8 cellular contexts compared by ENCODE assay signal in the genomic region with DNA sequence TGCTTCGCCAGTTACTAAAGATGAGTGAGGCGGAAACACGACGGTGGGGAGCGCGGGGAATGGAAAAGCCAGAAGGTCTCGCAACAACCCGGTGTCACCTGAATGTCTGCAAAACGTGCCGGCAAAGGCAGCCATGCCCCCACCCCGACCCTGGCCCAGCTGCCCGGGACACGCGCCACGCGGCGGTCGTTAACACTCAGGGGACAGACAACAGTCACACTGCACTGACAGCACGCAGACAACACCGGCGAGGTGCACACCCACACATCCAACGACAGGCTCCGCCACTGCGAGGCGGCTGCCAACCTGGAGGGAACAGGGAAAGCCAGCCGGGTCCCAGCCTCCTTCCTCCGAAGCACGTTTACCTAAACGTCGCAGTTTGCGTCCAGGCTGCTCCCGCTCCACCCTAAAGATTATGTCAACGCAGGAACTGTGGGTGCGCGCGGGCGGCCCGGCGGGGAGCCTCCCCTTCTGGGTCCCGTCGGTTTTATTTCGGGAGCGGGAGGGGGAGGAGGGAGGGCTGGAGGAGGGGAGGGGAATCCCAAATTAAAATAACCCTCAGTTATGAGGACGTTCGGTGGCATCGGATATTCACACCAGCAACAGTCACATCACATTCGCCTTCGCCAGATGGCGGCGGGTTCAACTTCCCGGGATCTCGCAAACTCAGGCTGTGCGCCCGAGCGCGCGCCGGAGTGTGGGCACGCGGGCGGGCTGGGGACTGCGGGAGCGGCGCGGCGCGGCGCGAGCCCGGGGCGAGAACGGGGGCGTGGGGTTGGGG. TPM values are rescaled to one million over a fixed set of nuclear protein-coding genes. Genes with fewer than 3 reads are reported as not detected.
DNase-seq lines count a peak whose midpoint lies in the region; ATAC-seq lines count a peak whose summit lies in the region.

No MANE protein-coding gene starts in this region.

- peaks cover 14% of the 10 kb centered on the region for H3K36me3 Mint-ChIP-seq in activated CD8-positive, alpha-beta T cell treated with anti-CD3 and anti-CD28 coated beads, Interleukin-2, amount 10 ng/mL, durations not matched to agents 7 days and 5 days (ENCODE audit: low read depth)
- H3K36me3 Mint-ChIP-seq in effector memory CD8-positive, alpha-beta T cell (ENCODE audit: insufficient read depth) = peaks cover 35% of the 10 kb centered on the region

- CTCF ChIA-PET in activated CD8-positive, alpha-beta T cell treated with anti-CD3 and anti-CD28 coated beads, Interleukin-2, amount 10 ng/mL, durations not matched to agents 7 days and 5 days (lab: Charles Lee) = no interaction called here

- H3K27me3 Mint-ChIP-seq in activated CD8-positive, alpha-beta T cell treated with anti-CD3 and anti-CD28 coated beads, Interleukin-2, amount 10 ng/mL, durations not matched to agents 7 days and 5 days (ENCODE audit: low read depth) = peaks cover 26% of the 10 kb centered on the region
- no peaks in the 10 kb centered on the region for H3K27me3 Mint-ChIP-seq in effector memory CD8-positive, alpha-beta T cell

- no peaks in the 10 kb centered on the region for H3K36me3 ChIP-seq in mucosa of rectum (ENCODE audit: control insufficient read depth in 2 of 2, insufficient read depth in 2 of 2, low read length in 2 of 2)
- no peaks in the 10 kb centered on the region for H3K36me3 ChIP-seq in subcutaneous abdominal adipose tissue (ENCODE audit: control insufficient read depth in 5 of 5, insufficient read depth in 5 of 5, low read length in 5 of 5)

- H3K27ac ChIP-seq in mucosa of rectum (ENCODE audit: low read depth in 2 of 2, low read length in 2 of 2) (peak overlapping the region; percentile 95 to 97), subcutaneous abdominal adipose tissue (ENCODE audit: low read depth, low read length) (peak overlapping the region; percentile 91)

- no peaks in the 10 kb centered on the region for H3K9me3 ChIP-seq in mucosa of rectum (ENCODE audit: control insufficient read depth in 2 of 2, low read length in 2 of 2)
- H3K9me3 ChIP-seq in subcutaneous abdominal adipose tissue (ENCODE audit: control insufficient read depth in 5 of 5, low read length in 5 of 5) = no peaks in the 10 kb centered on the region

- H3K9me3 Mint-ChIP-seq in activated CD8-positive, alpha-beta T cell treated with anti-CD3 and anti-CD28 coated beads, Interleukin-2, amount 10 ng/mL, durations not matched to agents 7 days and 5 days (ENCODE audit: insufficient read depth) = no peaks in the 10 kb centered on the region
- H3K9me3 Mint-ChIP-seq in effector memory CD8-positive, alpha-beta T cell = no peaks in the 10 kb centered on the region

- peak; percentile 3 for ATAC-seq in HG02970 (IDR thresholded peaks at IDR 0.05; ENCODE audit: low FRiP score, unreplicated experiment)
- peak; percentile 8 for ATAC-seq in activated CD8-positive, alpha-beta T cell treated with anti-CD3 and anti-CD28 coated beads, Interleukin-2, amount 10 ng/mL, durations not matched to agents 7 days and 5 days
- peak; percentile 5 for ATAC-seq in effector memory CD8-positive, alpha-beta T cell (replicated peaks)

- H3K27ac Mint-ChIP-seq in activated CD8-positive, alpha-beta T cell treated with anti-CD3 and anti-CD28 coated beads, Interleukin-2, amount 10 ng/mL, durations not matched to agents 7 days and 5 days = peak overlapping the region; percentile 87
- peak overlapping the region; percentile 92 to 99 for H3K27ac Mint-ChIP-seq in effector memory CD8-positive, alpha-beta T cell

- peaks cover 46% of the 10 kb centered on the region for H3K4me1 Mint-ChIP-seq in activated CD8-positive, alpha-beta T cell treated with anti-CD3 and anti-CD28 coated beads, Interleukin-2, amount 10 ng/mL, durations not matched to agents 7 days and 5 days (ENCODE audit: low read depth)
- H3K4me1 Mint-ChIP-seq in effector memory CD8-positive, alpha-beta T cell (ENCODE audit: low read depth in 2 of 2) = peaks cover 42 to 62% of the 10 kb centered on the region in 2 donors

- POLR2A ChIA-PET in activated CD8-positive, alpha-beta T cell treated with anti-CD3 and anti-CD28 coated beads, Interleukin-2, amount 10 ng/mL, durations not matched to agents 7 days and 5 days (lab: Charles Lee) = interaction anchor here (1.0 to 2.8 kb wide), 2 partner anchors 40 to 138 kb away, joined by 4 to 24 read pairs; no protein-coding TSS in a partner anchor

- H3K4me3 ChIP-seq in mucosa of rectum (ENCODE audit: low read length in 2 of 2) (peak overlapping the region; percentile 76 to 79), subcutaneous abdominal adipose tissue (ENCODE audit: low read depth in 1 of 5, low read length in 5 of 5) (peak overlapping the region; percentile 70 to 99 (median 96))

- peak overlapping the region; percentile 90 for H3K4me3 Mint-ChIP-seq in activated CD8-positive, alpha-beta T cell treated with anti-CD3 and anti-CD28 coated beads, Interleukin-2, amount 10 ng/mL, durations not matched to agents 7 days and 5 days
- peak overlapping the region; percentile 99 to 100 for H3K4me3 Mint-ChIP-seq in effector memory CD8-positive, alpha-beta T cell

- H3K9ac ChIP-seq in mucosa of rectum (ENCODE audit: low read depth in 1 of 2, low read length in 2 of 2) (peak overlapping the region; percentile 86 to 90), subcutaneous abdominal adipose tissue (ENCODE audit: low read length in 5 of 5) (peak overlapping the region; percentile 44 to 87 (median 80))

- peak; percentile 36 for DNase-seq in DMS79 treated with DMSO at 0.1 percent for 48 hours (lab: John Stamatoyannopoulos, UW)
- no peak for DNase-seq in DMS79 (lab: John Stamatoyannopoulos, UW)
- DNase-seq in NCI-H526 (lab: John Stamatoyannopoulos, UW) = peak; percentile 53 to 71
- DNase-seq in activated CD8-positive, alpha-beta T cell treated with anti-CD3 and anti-CD28 coated beads, Interleukin-2, amount 10 ng/mL, durations not matched to agents 7 days and 5 days = peak; percentile 53
- DNase-seq in effector memory CD8-positive, alpha-beta T cell = peak in 2 of 3 experiments; percentile 23 to 29

- H3K27me3 ChIP-seq in mucosa of rectum (ENCODE audit: control insufficient read depth in 2 of 2, insufficient read depth in 2 of 2, low read length in 2 of 2) (no peaks in the 10 kb centered on the region), subcutaneous abdominal adipose tissue (ENCODE audit: control insufficient read depth in 5 of 5, insufficient read depth in 4 of 5, low read length in 5 of 5) (no peaks in the 10 kb centered on the region)

- H3K4me1 ChIP-seq in mucosa of rectum (ENCODE audit: control insufficient read depth in 2 of 2, insufficient read depth in 2 of 2, low read length in 2 of 2) (peaks cover 27 to 37% of the 10 kb centered on the region in 2 donors), subcutaneous abdominal adipose tissue (ENCODE audit: control insufficient read depth in 5 of 5, insufficient read depth in 5 of 5, low read length in 5 of 5) (peaks cover 2 to 77% (median 66%) of the 10 kb centered on the region in 5 donors)

RNA-seq across cellular contexts. Expression of a gene that starts 0.7 kb away (rescaled TPM):
- total RNA-seq in activated CD8-positive, alpha-beta T cell treated with anti-CD3 and anti-CD28 coated beads, Interleukin-2, amount 10 ng/mL, durations not matched to agents 7 days and 5 days = 10 to 100 TPM; 21.8 to 21.9 TPM

RNA-seq across cellular contexts. Expression of a gene that starts 2.4 kb away (rescaled TPM):
- total RNA-seq in activated CD8-positive, alpha-beta T cell treated with anti-CD3 and anti-CD28 coated beads, Interleukin-2, amount 10 ng/mL, durations not matched to agents 7 days and 5 days = 10 to 100 TPM; 16.7 to 16.8 TPM
